ENCODE assay signal across 13 cellular contexts in the genomic region with DNA sequence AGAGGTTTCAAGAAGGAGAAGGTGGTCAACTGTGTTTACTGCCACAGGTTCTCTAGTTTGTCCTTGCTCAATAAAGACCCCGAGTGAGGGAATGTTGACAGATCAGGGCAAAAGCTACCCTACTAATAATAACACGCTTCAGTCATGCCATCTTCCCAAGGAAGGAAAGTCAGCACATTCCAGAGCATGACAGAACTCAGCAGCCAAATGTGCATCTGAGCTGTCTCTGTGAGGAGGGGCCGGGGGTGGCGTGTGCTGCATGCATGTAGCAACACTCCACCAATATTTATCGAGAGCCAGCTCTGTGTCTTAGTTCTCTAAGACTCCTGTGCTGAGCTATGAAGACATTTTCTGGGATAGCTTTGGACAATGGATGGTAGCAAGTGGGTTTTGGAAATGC.
"Had no signal": no experiment of that assay in that cellular context is flagged by ENCODE, and none has a peak within 500 bp of the region (broad histone marks: within the 10 kb centered on the region; RNA-seq: fewer than 3 reads in every experiment).

No MANE protein-coding gene starts in this region.

- FAIRE-seq: kidney had no signal

- DNase-seq: activated CD4-positive, alpha-beta T cell treated with anti-CD3 and anti-CD28 coated beads, Interleukin-2, amount 50 U/mL, for 4 hours; activated CD4-positive, CD25-positive, alpha-beta regulatory T cell treated with anti-CD3 and anti-CD28 coated beads, Interleukin-2, amount 50 U/mL, for 72 hours; activated naive CD4-positive, alpha-beta T cell treated with anti-CD3 and anti-CD28 coated beads for 36 hours; activated naive CD8-positive, alpha-beta T cell treated with anti-CD3 and anti-CD28 coated beads, Interleukin-2, amount 50 U/mL, for 24 hours; aorta; effector memory CD4-positive, alpha-beta T cell; kidney; stimulated activated CD4-positive, alpha-beta T cell treated with anti-CD3 and anti-CD28 coated beads, Interleukin-4, amount 100 ng/mL, for 1 hour; stimulated activated naive B cell treated with anti-CD40 and anti-IgM and Interleukin-4, amounts not matched to agents 10 μg/mL and 1 μg/mL and 100 μg/mL, for 72 hours; substantia nigra had no signal

- H3K27ac ChIP-seq: hepatocyte, tibial nerve, vagina had no signal

- H3K4me3 ChIP-seq: hepatocyte, tibial nerve, vagina had no signal

- H3K27me3 ChIP-seq: hepatocyte, tibial nerve, vagina had no signal

- H3K36me3 ChIP-seq: tibial nerve, vagina had no signal

- ATAC-seq: activated naive CD8-positive, alpha-beta T cell treated with anti-CD3 and anti-CD28 coated beads, Interleukin-2, amount 50 U/mL, for 24 hours; stimulated activated naive B cell treated with anti-CD40 and anti-IgM and Interleukin-4, amounts not matched to agents 10 μg/mL and 1 μg/mL and 100 μg/mL, for 72 hours had no signal

- H3K4me1 ChIP-seq: tibial nerve, vagina had no signal

- H3K9me3 ChIP-seq: vagina had no signal
